Comparison of ENCODE assay signal across 12 cellular contexts in the genomic region with DNA sequence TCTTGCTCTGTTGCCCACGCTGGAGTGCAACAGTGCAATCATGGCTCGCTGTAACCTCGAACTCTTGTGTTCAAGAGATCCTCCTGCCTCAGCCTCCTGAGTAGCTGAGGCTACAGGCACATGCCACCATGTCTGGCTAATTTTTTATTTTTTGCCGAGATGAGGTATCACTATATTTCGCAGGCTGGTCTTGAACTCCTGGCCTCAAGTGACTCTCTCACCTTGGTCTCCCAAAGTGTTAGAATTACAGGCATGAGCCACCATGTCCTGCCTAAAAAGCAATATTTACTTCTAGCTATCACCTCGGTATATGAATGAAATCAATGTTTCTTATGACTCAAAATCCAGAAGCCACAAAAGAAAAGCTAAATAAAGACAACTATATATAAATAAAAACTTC. TPM values are rescaled to one million over a fixed set of nuclear protein-coding genes. Genes with fewer than 3 reads are reported as not detected.
DNase-seq lines count a peak whose midpoint lies in the region; ATAC-seq, FAIRE-seq and TF ChIP-seq lines count a peak whose summit lies in the region.
"Had no signal": no experiment of that assay in that cellular context is flagged by ENCODE, and none has a peak within 500 bp of the region (broad histone marks: within the 10 kb centered on the region; RNA-seq: fewer than 3 reads in every experiment).

No MANE protein-coding gene starts in this region.

- peaks cover 39% of the 10 kb centered on the region for H3K79me2 ChIP-seq in OCI-LY3 (ENCODE audit: low read length)

- H3K4me1 ChIP-seq in OCI-LY3 (ENCODE audit: low read length) (peaks cover 31% of the 10 kb centered on the region), iPS-15b (ENCODE audit: control insufficient read depth, insufficient read depth, low read length) (peaks cover 14% of the 10 kb centered on the region)

- H3K9me3 ChIP-seq in OCI-LY3 (ENCODE audit: insufficient read depth, low read length): no peaks in the 10 kb centered on the region
- no peaks in the 10 kb centered on the region for H3K9me3 ChIP-seq in iPS-15b (ENCODE audit: control insufficient read depth, insufficient read depth, low read length)
- H3K9me3 ChIP-seq: heart left ventricle had no signal

- peaks cover 12% of the 10 kb centered on the region; the same call in 1 of the 2 replicates for H4K20me1 ChIP-seq in OCI-LY3 (ENCODE audit: insufficient read depth, low read length)

- H3K36me3 ChIP-seq in OCI-LY3 (replicated peaks; ENCODE audit: low read depth, low read length): peaks cover 35% of the 10 kb centered on the region
- peaks cover 15% of the 10 kb centered on the region for H3K36me3 ChIP-seq in iPS-15b (ENCODE audit: control insufficient read depth, insufficient read depth, low read length)

- no peak overlapping the region for H2AFZ ChIP-seq in OCI-LY3 (ENCODE audit: low read depth, low read length)

- in situ Hi-C loops in Caki2 (cut with HindIII; ENCODE audit: low pct_unique_long_range_greater_than_20kb, low sequenced_read_pairs): no loop called here

- no peak for ATAC-seq in HG03025 (IDR thresholded peaks at IDR 0.05; ENCODE audit: low FRiP score, unreplicated experiment)

- H3K9ac ChIP-seq in OCI-LY3 (ENCODE audit: low read length): peak overlapping the region; percentile 34; the same call in 1 of the 2 replicates
- no peak overlapping the region for H3K9ac ChIP-seq in iPS-15b (ENCODE audit: low read depth, low read length)

- peak; percentile 37 for DNase-seq in Caki2 (ENCODE audit: low read depth)
- no peak for DNase-seq in GM19239 (ENCODE audit: insufficient read length, low spot score)
- no peak for DNase-seq in DMS114 treated with DMSO at 0.1 percent for 48 hours (lab: John Stamatoyannopoulos, UW; ENCODE audit: unreplicated experiment)
- no peak for DNase-seq in substantia nigra (lab: John Stamatoyannopoulos, UW)
- DNase-seq in activated naive CD4-positive, alpha-beta T cell (lab: John Stamatoyannopoulos, UW): no peak

- H3K4me2 ChIP-seq in OCI-LY3 (ENCODE audit: low read length): peak overlapping the region; percentile 63

- peak overlapping the region; percentile 51 for H3K4me3 ChIP-seq in OCI-LY3 (ENCODE audit: low read length)
- H3K4me3 ChIP-seq in iPS-15b (ENCODE audit: low read depth, low read length): peak overlapping the region; percentile 10

- no peak for TF ChIP-seq CTCF in OCI-LY3 (IDR thresholded peaks at IDR 0.05; ENCODE audit: low read depth, low read length)

- H3K27me3 ChIP-seq in OCI-LY3 (ENCODE audit: low read depth, low read length) (0 out of 2 replicates have a peak, but pooled peaks cover 8% of the 10 kb centered on the region), iPS-15b (ENCODE audit: control insufficient read depth, insufficient read depth, low read length) (no peaks in the 10 kb centered on the region)
- H3K27me3 ChIP-seq: heart left ventricle had no signal

- peak; percentile 39 for FAIRE-seq in GM19239 (lab: Jason Lieb, UNC)
- FAIRE-seq: HTR-8/SVneo, urothelium cell line had no signal

- peak overlapping the region; percentile 60 for H3K27ac ChIP-seq in OCI-LY3 (ENCODE audit: low read length)
- H3K27ac ChIP-seq in substantia nigra (ENCODE audit: low read depth, low read length, poor library complexity, severe bottlenecking): no peak overlapping the region

RNA-seq across cellular contexts. Expression of gene BUB1, which starts 2.2 kb away (rescaled TPM):
- 76.6 and 93.2 TPM in 2 replicates for total RNA-seq in Caki2 (2014; rRNA removed; shearing (Covaris generic); ENCODE audit: low replicate concordance)

RNA-seq across cellular contexts. Expression of gene ACOXL, which starts 56.7 kb away (rescaled TPM):
- total RNA-seq in Caki2 (2014; rRNA removed; shearing (Covaris generic); ENCODE audit: low replicate concordance): 0.06 TPM in 1 of 2 replicates, not detected in the other
- total RNA-seq: dermis microvascular lymphatic vessel endothelial cell had no signal
